Comparison of ENCODE assay signal across 8 cellular contexts in the genomic region with DNA sequence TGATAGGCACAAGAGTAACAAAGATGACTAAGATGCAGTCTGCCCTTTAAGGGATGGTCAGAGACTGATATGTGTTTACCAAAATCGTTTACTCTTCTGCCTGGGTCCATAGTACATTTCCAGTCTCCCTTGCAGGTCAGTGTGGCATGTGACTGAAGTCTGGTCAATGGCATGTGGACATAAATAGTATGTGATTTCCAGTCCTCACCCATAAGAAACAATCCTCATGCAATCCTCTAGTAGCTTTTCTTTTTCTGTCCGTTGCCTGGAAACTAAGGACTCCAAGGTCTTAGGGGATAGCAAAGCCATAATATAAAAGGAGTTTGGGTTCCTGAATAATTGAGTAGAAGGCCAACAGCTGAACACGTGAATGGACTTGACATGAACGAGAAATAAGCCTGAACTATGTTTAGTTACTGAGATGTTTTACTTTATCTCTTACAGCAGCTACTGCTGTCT. TPM values are rescaled to one million over a fixed set of nuclear protein-coding genes. Genes with fewer than 3 reads are reported as not detected.
DNase-seq lines count a peak whose midpoint lies in the region; ATAC-seq and TF ChIP-seq lines count a peak whose summit lies in the region.

No MANE protein-coding gene starts in this region.

- in situ Hi-C loops in GM13976 (cut with MboI; ENCODE audit: low sequenced_read_pairs, unreplicated experiment): no loop called here

- H3K4me3 Mint-ChIP-seq in activated CD4-positive, alpha-beta T cell treated with anti-CD3 and anti-CD28 coated beads for 36 hours: peak overlapping the region; percentile 84
- H3K4me3 Mint-ChIP-seq in activated naive CD8-positive, alpha-beta T cell treated with anti-CD3 and anti-CD28 coated beads, Interleukin-2, amount 10 ng/mL, durations not matched to agents 7 days and 5 days: peak overlapping the region; percentile 80

- peak; percentile 1 for ATAC-seq in activated CD4-positive, alpha-beta T cell treated with anti-CD3 and anti-CD28 coated beads for 36 hours
- ATAC-seq in activated naive CD8-positive, alpha-beta T cell treated with anti-CD3 and anti-CD28 coated beads, Interleukin-2, amount 10 ng/mL, durations not matched to agents 7 days and 5 days (ENCODE audit: low read depth): no peak

- CTCF ChIA-PET in activated CD4-positive, alpha-beta T cell treated with anti-CD3 and anti-CD28 coated beads for 36 hours (lab: Charles Lee): interaction anchor here (0.6 to 2.0 kb wide), 7 partner anchors 10 to 326 kb away, joined by 3 to 13 read pairs (median 3); a partner anchor contains a TSS

- intact Hi-C loops in activated CD4-positive, alpha-beta T cell treated with anti-CD3 and anti-CD28 coated beads for 36 hours (cut with DNase I, micrococcal nuclease): loop anchor here in 1 of 2 experiments (5.0 kb wide), 1 partner anchor 208 kb away; a partner anchor contains a TSS

- H3K4me1 Mint-ChIP-seq in activated CD4-positive, alpha-beta T cell treated with anti-CD3 and anti-CD28 coated beads for 36 hours: peaks cover 45% of the 10 kb centered on the region
- H3K4me1 Mint-ChIP-seq in activated naive CD8-positive, alpha-beta T cell treated with anti-CD3 and anti-CD28 coated beads, Interleukin-2, amount 10 ng/mL, durations not matched to agents 7 days and 5 days: peaks cover 38% of the 10 kb centered on the region

- no peaks in the 10 kb centered on the region for H3K9me3 Mint-ChIP-seq in activated CD4-positive, alpha-beta T cell treated with anti-CD3 and anti-CD28 coated beads for 36 hours (ENCODE audit: low read depth)
- H3K9me3 Mint-ChIP-seq in activated naive CD8-positive, alpha-beta T cell treated with anti-CD3 and anti-CD28 coated beads, Interleukin-2, amount 10 ng/mL, durations not matched to agents 7 days and 5 days: no peaks in the 10 kb centered on the region

- no peaks in the 10 kb centered on the region for H3K27me3 Mint-ChIP-seq in activated CD4-positive, alpha-beta T cell treated with anti-CD3 and anti-CD28 coated beads for 36 hours
- H3K27me3 Mint-ChIP-seq in activated naive CD8-positive, alpha-beta T cell treated with anti-CD3 and anti-CD28 coated beads, Interleukin-2, amount 10 ng/mL, durations not matched to agents 7 days and 5 days: no peaks in the 10 kb centered on the region

- no peak for DNase-seq in activated CD4-positive, alpha-beta T cell treated with anti-CD3 and anti-CD28 coated beads for 36 hours
- no peak for DNase-seq in activated CD4-positive, alpha-beta T cell treated with anti-CD3 and anti-CD28 coated beads, Interleukin-2, amount 50 U/mL, for 1 hour
- DNase-seq in HT-29 (ENCODE audit: low spot score) (peak; percentile 19), inferior parietal cortex (ENCODE audit: extremely low spot score) (peak; percentile 43), substantia nigra (lab: John Stamatoyannopoulos, UW) (no peak), GM13976 (ENCODE audit: low spot score) (no peak)
- no peak for DNase-seq in activated naive CD8-positive, alpha-beta T cell treated with anti-CD3 and anti-CD28 coated beads, Interleukin-2, amount 10 ng/mL, durations not matched to agents 7 days and 5 days
- no peak for DNase-seq in stimulated activated CD4-positive, alpha-beta T cell treated with anti-CD3 and anti-CD28 coated beads, Interleukin-15, amount 100 ng/mL, for 24 hours

- peak overlapping the region; percentile 69 for H3K27ac ChIP-seq in substantia nigra (ENCODE audit: low read depth, low read length, poor library complexity, severe bottlenecking)

- no peak for TF ChIP-seq CTCF in GM13976 (IDR thresholded peaks at IDR 0.05; ENCODE audit: borderline replicate concordance, control extremely low read depth, extremely low read depth, insufficient read depth, missing control alignments)

- POLR2A ChIA-PET in activated CD4-positive, alpha-beta T cell treated with anti-CD3 and anti-CD28 coated beads for 36 hours (lab: Charles Lee): interaction anchor here (0.5 to 1.5 kb wide), 3 partner anchors 23 to 1425 kb away, joined by 4 to 6 read pairs (median 4); a partner anchor contains a TSS
- POLR2A ChIA-PET in activated naive CD8-positive, alpha-beta T cell treated with anti-CD3 and anti-CD28 coated beads, Interleukin-2, amount 10 ng/mL, durations not matched to agents 7 days and 5 days (lab: Charles Lee): interaction anchor here (0.8 kb wide), 1 partner anchor 247 kb away, joined by 3 read pairs; no protein-coding TSS in a partner anchor

- H3K27ac Mint-ChIP-seq in activated CD4-positive, alpha-beta T cell treated with anti-CD3 and anti-CD28 coated beads for 36 hours: peak overlapping the region; percentile 99
- peak overlapping the region; percentile 99 for H3K27ac Mint-ChIP-seq in activated naive CD8-positive, alpha-beta T cell treated with anti-CD3 and anti-CD28 coated beads, Interleukin-2, amount 10 ng/mL, durations not matched to agents 7 days and 5 days

- H3K36me3 Mint-ChIP-seq in activated CD4-positive, alpha-beta T cell treated with anti-CD3 and anti-CD28 coated beads for 36 hours (ENCODE audit: low read depth): peaks cover 21% of the 10 kb centered on the region
- peaks cover 10% of the 10 kb centered on the region for H3K36me3 Mint-ChIP-seq in activated naive CD8-positive, alpha-beta T cell treated with anti-CD3 and anti-CD28 coated beads, Interleukin-2, amount 10 ng/mL, durations not matched to agents 7 days and 5 days

RNA-seq across cellular contexts. Expression of a gene that starts 1.1 kb away (rescaled TPM):
- 10 to 100 TPM; 30.6 to 31.2 TPM for total RNA-seq in activated CD4-positive, alpha-beta T cell treated with anti-CD3 and anti-CD28 coated beads for 36 hours
- 3.4 and 3.9 TPM in 2 replicates for total RNA-seq in HT-29 (2014; rRNA removed; shearing (Covaris generic))
- total RNA-seq in activated naive CD8-positive, alpha-beta T cell treated with anti-CD3 and anti-CD28 coated beads, Interleukin-2, amount 10 ng/mL, durations not matched to agents 7 days and 5 days: 10 to 100 TPM; 18.2 to 19.7 TPM

RNA-seq across cellular contexts. Expression of a gene that starts 24.2 kb away (rescaled TPM):
- total RNA-seq in activated CD4-positive, alpha-beta T cell treated with anti-CD3 and anti-CD28 coated beads for 36 hours: 10 to 100 TPM; 12.7 to 14.8 TPM
- 4.9 and 7.5 TPM in 2 replicates for total RNA-seq in HT-29 (2014; rRNA removed; shearing (Covaris generic))
- 10 to 100 TPM; 22.0 to 22.2 TPM for total RNA-seq in activated naive CD8-positive, alpha-beta T cell treated with anti-CD3 and anti-CD28 coated beads, Interleukin-2, amount 10 ng/mL, durations not matched to agents 7 days and 5 days

RNA-seq across cellular contexts. Expression of a gene that starts 56.0 kb away (rescaled TPM):
- total RNA-seq in activated CD4-positive, alpha-beta T cell treated with anti-CD3 and anti-CD28 coated beads for 36 hours: 1 to 10 TPM; 1.8 to 3.7 TPM
- total RNA-seq in HT-29 (2014; rRNA removed; shearing (Covaris generic)): not detected in 2 replicates
- total RNA-seq in activated naive CD8-positive, alpha-beta T cell treated with anti-CD3 and anti-CD28 coated beads, Interleukin-2, amount 10 ng/mL, durations not matched to agents 7 days and 5 days: 1 to 10 TPM; 2.2 to 2.5 TPM

Comparison
In these comparisons a context has a peak if more than half of its experiments do, and no peak if none do; other contexts are left out.
1. DNase-seq: peak in HT-29 (single experiment) and inferior parietal cortex (single experiment); none in activated CD4-positive, alpha-beta T cell treated with anti-CD3 and anti-CD28 coated beads for 36 hours (single experiment), activated CD4-positive, alpha-beta T cell treated with anti-CD3 and anti-CD28 coated beads, Interleukin-2, amount 50 U/mL, for 1 hour (single experiment), activated naive CD8-positive, alpha-beta T cell treated with anti-CD3 and anti-CD28 coated beads, Interleukin-2, amount 10 ng/mL, durations not matched to agents 7 days and 5 days (single experiment), substantia nigra (0 of 49), GM13976 (single experiment) and stimulated activated CD4-positive, alpha-beta T cell treated with anti-CD3 and anti-CD28 coated beads, Interleukin-15, amount 100 ng/mL, for 24 hours (single experiment).